Comparison of ENCODE assay signal across 8 cellular contexts in genomic region chr16:81616321-81617020, GRCh38.
DNase-seq lines count a peak whose midpoint lies in the region; ATAC-seq, FAIRE-seq and TF ChIP-seq lines count a peak whose summit lies in the region.

No MANE protein-coding gene starts in this region.

- H3K4me3 Mint-ChIP-seq in mesothelial cell of epicardium: no peak overlapping the region

- peaks cover 5 to 6% of the 10 kb centered on the region in 2 donors for H3K36me3 Mint-ChIP-seq in activated naive CD4-positive, alpha-beta T cell treated with anti-CD3 and anti-CD28 coated beads, Interleukin-2, amount 50 U/mL, for 72 hours
- peaks cover 17% of the 10 kb centered on the region for H3K36me3 Mint-ChIP-seq in mesothelial cell of epicardium

- H3K9ac ChIP-seq in SK-N-SH: no peak overlapping the region

- TF ChIP-seq CTCF in SK-N-SH (IDR thresholded peaks at IDR 0.05) (no peak), mesothelial cell of epicardium (IDR thresholded peaks at IDR 0.05; ENCODE audit: unreplicated experiment) (no peak)

- CTCF ChIA-PET in SK-N-SH (lab: Yijun Ruan, JAX): interaction anchor here (0.7 to 2.1 kb wide), 5 partner anchors 19 to 213 kb away, joined by 3 to 6 read pairs (median 5); no protein-coding TSS in a partner anchor

- H3K9me3 ChIP-seq in SK-N-SH: no peaks in the 10 kb centered on the region

- H3K27me3 Mint-ChIP-seq in mesothelial cell of epicardium (ENCODE audit: low read depth): no peaks in the 10 kb centered on the region

- H3K36me3 ChIP-seq in SK-N-SH (replicated peaks in 1 of 2; ENCODE audit: control insufficient read depth in 1 of 2, insufficient read depth in 2 of 2, low read length in 1 of 2): no peaks in the 10 kb centered on the region

- H3K79me2 ChIP-seq in SK-N-SH (ENCODE audit: insufficient read depth): no peaks in the 10 kb centered on the region

- no peaks in the 10 kb centered on the region for H3K27me3 ChIP-seq in SK-N-SH (ENCODE audit: insufficient read depth)

- peaks cover 23% of the 10 kb centered on the region for H3K4me1 Mint-ChIP-seq in mesothelial cell of epicardium

- H3K9me2 ChIP-seq in SK-N-SH: no peaks in the 10 kb centered on the region

- no peaks in the 10 kb centered on the region for H3K9me3 Mint-ChIP-seq in activated naive CD4-positive, alpha-beta T cell treated with anti-CD3 and anti-CD28 coated beads, Interleukin-2, amount 50 U/mL, for 72 hours
- H3K9me3 Mint-ChIP-seq in mesothelial cell of epicardium: no peaks in the 10 kb centered on the region

- DNase-seq in GM12891 (ENCODE audit: insufficient read length, low spot score) (peak; percentile 79), SK-N-SH (peak; percentile 65), iPS-NIHi11 (ENCODE audit: low spot score) (peak; percentile 73), mesothelial cell of epicardium (ENCODE audit: low spot score in 2 of 2, unreplicated experiment in 2 of 2) (no peak), NCI-H1417 (lab: John Stamatoyannopoulos, UW) (no peak)
- peak; percentile 63 to 86 for DNase-seq in activated naive CD4-positive, alpha-beta T cell treated with anti-CD3 and anti-CD28 coated beads, Interleukin-2, amount 50 U/mL, for 72 hours (ENCODE audit: low spot score in 2 of 2)
- DNase-seq in stimulated activated CD4-positive, alpha-beta T cell treated with anti-CD3 and anti-CD28 coated beads, Interleukin-2, amount 100 ng/mL, for 48 hours: peak; percentile 54 to 62

- POLR2A ChIA-PET in SK-N-SH (lab: Yijun Ruan, JAX): no interaction called here

- FAIRE-seq in GM12891 (lab: Jason Lieb, UNC): peak; percentile 93

- peak overlapping the region in 1 of 2 donors; percentile 94 for H3K27ac Mint-ChIP-seq in activated naive CD4-positive, alpha-beta T cell treated with anti-CD3 and anti-CD28 coated beads, Interleukin-2, amount 50 U/mL, for 72 hours
- no peak overlapping the region for H3K27ac Mint-ChIP-seq in mesothelial cell of epicardium

- no peaks in the 10 kb centered on the region for H3F3A ChIP-seq in SK-N-SH (replicated peaks; ENCODE audit: insufficient read depth)

- TF ChIP-seq EP300 in SK-N-SH (IDR thresholded peaks at IDR 0.05; ENCODE audit: borderline replicate concordance in 1 of 2, low read depth in 1 of 2, low read length in 1 of 2): no peak

- no peak overlapping the region for H3K4me3 ChIP-seq in SK-N-SH (ENCODE audit: low read depth in 2 of 2, low read length in 1 of 2)

- H3K27ac ChIP-seq in SK-N-SH (ENCODE audit: low read depth in 2 of 2, low read length in 1 of 2): no peak overlapping the region

- no peak for TF ChIP-seq RAD21 in SK-N-SH (IDR thresholded peaks at IDR 0.05; ENCODE audit: low read length)

- H3K4me1 ChIP-seq in SK-N-SH (ENCODE audit: control insufficient read depth in 1 of 2, insufficient read depth in 2 of 2, low read depth in 1 of 2, low read length in 1 of 2): peaks cover 4 to 17% of the 10 kb centered on the region in 2 experiments; a peak in 2 of 4 replicates

- H4K20me1 ChIP-seq in SK-N-SH (ENCODE audit: insufficient read depth): 0 out of 2 replicates have a peak, but pooled peaks cover 3% of the 10 kb centered on the region

- no peak for TF ChIP-seq POLR2A in GM12891 (IDR thresholded peaks at IDR 0.05; ENCODE audit: low read depth, low read length)

- H2AFZ ChIP-seq in SK-N-SH (ENCODE audit: low read depth): no peak overlapping the region

- ATAC-seq in HG02623 (IDR thresholded peaks at IDR 0.05; ENCODE audit: unreplicated experiment): peak; percentile 57
- ATAC-seq in activated naive CD4-positive, alpha-beta T cell treated with anti-CD3 and anti-CD28 coated beads, Interleukin-2, amount 50 U/mL, for 72 hours: peak; percentile 96 to 97

- H3K4me2 ChIP-seq in SK-N-SH: no peak overlapping the region

- 87% methylated on average over 10 of the region's 17 CpGs for WGBS in SK-N-SH (ENCODE audit: low lambda C conversion rate)

TF ChIP-seq in GM12891, 5 proteins besides CTCF, POLR2A, EP300 and RAD21:
- TF ChIP-seq SPI1 (IDR thresholded peaks at IDR 0.05; ENCODE audit: low read depth, low read length) (no peak), TAF1 (IDR thresholded peaks at IDR 0.05; ENCODE audit: low read depth, low read length) (no peak), POU2F2 (IDR thresholded peaks at IDR 0.05; ENCODE audit: low read depth, low read length) (no peak), PAX5 (IDR thresholded peaks at IDR 0.05; ENCODE audit: insufficient read depth, low read length, severe bottlenecking) (no peak), POLR2AphosphoS5 (IDR thresholded peaks at IDR 0.05; ENCODE audit: low read depth, low read length) (no peak)

TF ChIP-seq in SK-N-SH, 30 proteins besides CTCF, POLR2A, EP300 and RAD21:
- TF ChIP-seq RXRA (IDR thresholded peaks at IDR 0.05; ENCODE audit: borderline replicate concordance, low read depth): no peak
- TF ChIP-seq JUND (IDR thresholded peaks at IDR 0.05): no peak
- no peak for TF ChIP-seq IRF3 (IDR thresholded peaks at IDR 0.05; ENCODE audit: low read depth, low read length)
- TF ChIP-seq MEF2A (IDR thresholded peaks at IDR 0.05; ENCODE audit: borderline replicate concordance, low read depth): no peak
- TF ChIP-seq ELF1 (IDR thresholded peaks at IDR 0.05): no peak
- TF ChIP-seq FOXJ3 (CRISPR knock-in tag; IDR thresholded peaks at IDR 0.05): no peak
- no peak for TF ChIP-seq ZBTB33 (IDR thresholded peaks at IDR 0.05; ENCODE audit: borderline replicate concordance, low read depth)
- TF ChIP-seq FOSL2 (IDR thresholded peaks at IDR 0.05; ENCODE audit: borderline replicate concordance, low read depth): no peak
- no peak for TF ChIP-seq RFX5 (IDR thresholded peaks at IDR 0.05; ENCODE audit: low read length)
- TF ChIP-seq EZH2phosphoT487 (IDR thresholded peaks at IDR 0.05; ENCODE audit: borderline replicate concordance, low read depth): no peak
- no peak for TF ChIP-seq GABPA (IDR thresholded peaks at IDR 0.05; ENCODE audit: low read depth)
- TF ChIP-seq POLR2AphosphoS5 (IDR thresholded peaks at IDR 0.05; ENCODE audit: low read depth, low read length): no peak
- no peak for TF ChIP-seq SMC3 (IDR thresholded peaks at IDR 0.05; ENCODE audit: low read depth, low read length)
- no peak for TF ChIP-seq PBX3 (IDR thresholded peaks at IDR 0.05)
- no peak for TF ChIP-seq GATA2 (CRISPR knock-in tag; IDR thresholded peaks at IDR 0.05)
TF ChIP-seq in SK-N-SH: peak in this region for 0.

Comparison
In these comparisons a context has a peak if more than half of its experiments do, and no peak if none do; other contexts are left out.
1. DNase-seq: peak in GM12891 (single experiment), SK-N-SH (single experiment), activated naive CD4-positive, alpha-beta T cell treated with anti-CD3 and anti-CD28 coated beads, Interleukin-2, amount 50 U/mL, for 72 hours (2 of 2), iPS-NIHi11 (single experiment) and stimulated activated CD4-positive, alpha-beta T cell treated with anti-CD3 and anti-CD28 coated beads, Interleukin-2, amount 100 ng/mL, for 48 hours (2 of 2); none in mesothelial cell of epicardium (0 of 2) and NCI-H1417 (0 of 3).